ENCODE assay signal across 12 cellular contexts in the genomic region with DNA sequence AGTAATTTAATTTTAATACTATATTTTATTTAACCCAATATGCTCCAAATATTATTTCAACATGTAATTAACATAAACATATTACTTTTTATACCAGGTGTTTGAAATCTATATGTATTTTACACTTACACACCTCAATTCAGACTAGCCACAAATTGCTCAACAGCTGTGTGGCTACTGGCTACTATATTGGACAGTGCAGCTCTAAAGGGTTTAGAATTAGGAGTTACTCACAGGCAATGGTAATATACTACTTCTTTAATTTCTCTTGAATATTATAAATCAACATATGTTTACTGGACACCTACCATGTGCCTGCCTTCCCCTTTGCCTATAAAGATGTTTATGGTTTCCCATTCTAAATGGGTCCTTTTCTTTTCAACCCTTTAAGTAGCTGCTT. TPM values are rescaled to one million over a fixed set of nuclear protein-coding genes. Genes with fewer than 3 reads are reported as not detected.
DNase-seq lines count a peak whose midpoint lies in the region; ATAC-seq and TF ChIP-seq lines count a peak whose summit lies in the region.
"Had no signal": no experiment of that assay in that cellular context is flagged by ENCODE, and none has a peak within 500 bp of the region (broad histone marks: within the 10 kb centered on the region; RNA-seq: fewer than 3 reads in every experiment).

No MANE protein-coding gene starts in this region.

- H3K27ac ChIP-seq in CD4-positive, alpha-beta memory T cell (ENCODE audit: low read depth, low read length): no peak overlapping the region
- H3K27ac ChIP-seq in HEK293 (ENCODE audit: extremely low read depth, low read depth, low read length): no peak overlapping the region
- no peak overlapping the region for H3K27ac ChIP-seq in neuronal stem cell (replicated peaks; ENCODE audit: low read length)
- H3K27ac ChIP-seq: SJSA1 had no signal

- H3K9me3 Mint-ChIP-seq in CD4-positive, alpha-beta memory T cell: no peaks in the 10 kb centered on the region
- peaks cover 6% of the 10 kb centered on the region for H3K9me3 Mint-ChIP-seq in activated naive CD8-positive, alpha-beta T cell treated with anti-CD3 and anti-CD28 coated beads for 36 hours
- no peaks in the 10 kb centered on the region for H3K9me3 Mint-ChIP-seq in naive thymus-derived CD8-positive, alpha-beta T cell

- ATAC-seq in naive thymus-derived CD8-positive, alpha-beta T cell: no peak
- ATAC-seq: esophagus mucosa had no signal

- no peak overlapping the region for H3K18ac ChIP-seq in neuronal stem cell (ENCODE audit: low read length)

- no peak for TF ChIP-seq CTCF in HEK293 (tag by site-specific recombination; IDR thresholded peaks at IDR 0.05)

- DNase-seq in CD4-positive, alpha-beta memory T cell: no peak
- DNase-seq in activated naive CD8-positive, alpha-beta T cell treated with anti-CD3 and anti-CD28 coated beads for 36 hours: no peak
- DNase-seq in naive thymus-derived CD8-positive, alpha-beta T cell: no peak
- no peak for DNase-seq in stimulated activated CD4-positive, alpha-beta T cell treated with anti-CD3 and anti-CD28 coated beads, Interleukin-2, amount 100 ng/mL, for 24 hours
- no peak for DNase-seq in NOMO-1 treated with dmso at 0.1 percent for 144 hours (lab: John Stamatoyannopoulos, UW; ENCODE audit: unreplicated experiment)
- DNase-seq in neuronal stem cell (ENCODE audit: low spot score): no peak
- DNase-seq in NAMALWA (ENCODE audit: low spot score): no peak
- DNase-seq: NCI-H187 treated with DMSO at 0.1 percent for 48 hours; stimulated activated naive CD4-positive, alpha-beta T cell treated with Interleukin-2 at 50 U/mL for 16 hours had no signal

- H3K27me3 Mint-ChIP-seq in CD4-positive, alpha-beta memory T cell: no peaks in the 10 kb centered on the region
- no peaks in the 10 kb centered on the region for H3K27me3 Mint-ChIP-seq in activated naive CD8-positive, alpha-beta T cell treated with anti-CD3 and anti-CD28 coated beads for 36 hours
- no peaks in the 10 kb centered on the region for H3K27me3 Mint-ChIP-seq in naive thymus-derived CD8-positive, alpha-beta T cell

- H3K4me2 ChIP-seq in neuronal stem cell (ENCODE audit: insufficient read depth, low read length, poor library complexity, severe bottlenecking): no peak overlapping the region

- no peaks in the 10 kb centered on the region for H3K27me3 ChIP-seq in CD4-positive, alpha-beta memory T cell (ENCODE audit: insufficient read depth, low read length)
- no peaks in the 10 kb centered on the region for H3K27me3 ChIP-seq in neuronal stem cell (ENCODE audit: control insufficient read depth in 3 of 3, insufficient read depth in 3 of 3, low read depth in 1 of 3, low read length in 3 of 3)
- H3K27me3 ChIP-seq: SJSA1 had no signal

- H3K14ac ChIP-seq in neuronal stem cell (ENCODE audit: low read length): no peak overlapping the region

- H2BK120ac ChIP-seq in neuronal stem cell (ENCODE audit: low read depth, low read length): no peak overlapping the region

- intact Hi-C loops in CD4-positive, alpha-beta memory T cell (cut with micrococcal nuclease): loop anchor here (10.0 kb wide), 2 partner anchors 1245 to 1735 kb away; a partner anchor contains a TSS

- POLR2A ChIA-PET in CD4-positive, alpha-beta memory T cell (lab: Charles Lee; ENCODE audit: partially characterized antibody): interaction anchor here (1.0 to 1.6 kb wide), 2 partner anchors 15 to 17 kb away, joined by 3 to 10 read pairs; a partner anchor contains a TSS
- POLR2A ChIA-PET in HEK293 (lab: Yijun Ruan, JAX): interaction anchor here (0.6 to 5.0 kb wide), 3 partner anchors 15 to 211 kb away, joined by 3 to 55 read pairs (median 4); a partner anchor contains a TSS
- POLR2A ChIA-PET in naive thymus-derived CD8-positive, alpha-beta T cell (lab: Charles Lee): interaction anchor here (0.8 to 1.1 kb wide), 2 partner anchors 15 to 17 kb away, joined by 3 to 7 read pairs; a partner anchor contains a TSS

- peaks cover 12% of the 10 kb centered on the region for H3K36me3 ChIP-seq in CD4-positive, alpha-beta memory T cell (ENCODE audit: insufficient read depth, low read length)
- H3K36me3 ChIP-seq in HEK293 (ENCODE audit: control insufficient read depth in 2 of 2, insufficient read depth in 1 of 2, low read length in 2 of 2) (peaks cover 12 to 52% of the 10 kb centered on the region in 2 experiments; a peak in 2 of 3 replicates), neuronal stem cell (replicated peaks in 1 of 2; ENCODE audit: control insufficient read depth in 2 of 2, insufficient read depth in 2 of 2, low read length in 2 of 2) (peaks cover 6 to 53% of the 10 kb centered on the region in 2 donors)

- H3K4me1 Mint-ChIP-seq in CD4-positive, alpha-beta memory T cell: peaks cover 41 to 70% (median 53%) of the 10 kb centered on the region in 4 donors
- H3K4me1 Mint-ChIP-seq in activated naive CD8-positive, alpha-beta T cell treated with anti-CD3 and anti-CD28 coated beads for 36 hours: peaks cover 48% of the 10 kb centered on the region
- peaks cover 36 to 73% (median 65%) of the 10 kb centered on the region in 4 donors for H3K4me1 Mint-ChIP-seq in naive thymus-derived CD8-positive, alpha-beta T cell

- peak overlapping the region; percentile 47 to 78 (median 66) for H3K4me3 Mint-ChIP-seq in CD4-positive, alpha-beta memory T cell
- H3K4me3 Mint-ChIP-seq in activated naive CD8-positive, alpha-beta T cell treated with anti-CD3 and anti-CD28 coated beads for 36 hours: peak overlapping the region; percentile 45
- H3K4me3 Mint-ChIP-seq in naive thymus-derived CD8-positive, alpha-beta T cell: peak overlapping the region in 9 of 10 donors; percentile 47 to 98 (median 63)

- H3K27ac Mint-ChIP-seq in CD4-positive, alpha-beta memory T cell: peak overlapping the region in 5 of 7 donors; percentile 11 to 82 (median 73)
- peak overlapping the region; percentile 52 for H3K27ac Mint-ChIP-seq in activated naive CD8-positive, alpha-beta T cell treated with anti-CD3 and anti-CD28 coated beads for 36 hours
- H3K27ac Mint-ChIP-seq in naive thymus-derived CD8-positive, alpha-beta T cell: peak overlapping the region in 8 of 10 donors; percentile 6 to 94 (median 71)

- H2BK12ac ChIP-seq in neuronal stem cell (ENCODE audit: low read length): no peak overlapping the region

- CTCF ChIA-PET in CD4-positive, alpha-beta memory T cell (lab: Charles Lee; ENCODE audit: partially characterized antibody): interaction anchor here (0.7 to 2.2 kb wide), 4 partner anchors 8 to 52 kb away, joined by 3 to 8 read pairs (median 5); a partner anchor contains a TSS
- CTCF ChIA-PET in HEK293 (lab: Yijun Ruan, JAX): interaction anchor here (0.6 to 1.5 kb wide), 4 partner anchors 9 to 25 kb away, joined by 3 to 8 read pairs (median 4); a partner anchor contains a TSS

- H3K4ac ChIP-seq in neuronal stem cell (ENCODE audit: low read length): no peak overlapping the region

- no peak overlapping the region for H3K9ac ChIP-seq in neuronal stem cell (ENCODE audit: low read depth, low read length, poor library complexity)

- H2AFZ ChIP-seq in neuronal stem cell (ENCODE audit: low read length): no peak overlapping the region

- H3K4me3 ChIP-seq in CD4-positive, alpha-beta memory T cell (ENCODE audit: low read length in 2 of 2): no peak overlapping the region
- H3K4me3 ChIP-seq in HEK293 (ENCODE audit: low read depth, low read length) (peak overlapping the region; percentile 0; the same call in 1 of the 2 replicates), neuronal stem cell (ENCODE audit: low read length in 2 of 2) (no peak overlapping the region)
- H3K4me3 ChIP-seq: SJSA1 had no signal

- H3K23ac ChIP-seq in neuronal stem cell (ENCODE audit: low read depth, low read length, poor library complexity): no peak overlapping the region

- H3K79me1 ChIP-seq in neuronal stem cell (ENCODE audit: low read depth, low read length): peaks cover 6% of the 10 kb centered on the region

- no peak overlapping the region for H4K91ac ChIP-seq in neuronal stem cell (ENCODE audit: low read depth, low read length, poor library complexity)

- H2AK5ac ChIP-seq in neuronal stem cell (ENCODE audit: low read depth, low read length): no peak overlapping the region

- peaks cover 22 to 44% of the 10 kb centered on the region in 2 donors for H3K36me3 Mint-ChIP-seq in CD4-positive, alpha-beta memory T cell
- peaks cover 38% of the 10 kb centered on the region for H3K36me3 Mint-ChIP-seq in activated naive CD8-positive, alpha-beta T cell treated with anti-CD3 and anti-CD28 coated beads for 36 hours
- peaks cover 0 to 35% (median 13%) of the 10 kb centered on the region in 3 donors for H3K36me3 Mint-ChIP-seq in naive thymus-derived CD8-positive, alpha-beta T cell

- H2BK15ac ChIP-seq in neuronal stem cell (ENCODE audit: low read length): no peak overlapping the region

- H3K9me3 ChIP-seq in CD4-positive, alpha-beta memory T cell (ENCODE audit: control insufficient read depth in 1 of 2, low read length in 2 of 2): no peaks in the 10 kb centered on the region
- no peaks in the 10 kb centered on the region for H3K9me3 ChIP-seq in HEK293 (ENCODE audit: control insufficient read depth, insufficient read depth, low read depth, low read length)
- H3K9me3 ChIP-seq in neuronal stem cell (replicated peaks in 1 of 2; ENCODE audit: control insufficient read depth in 2 of 2, insufficient read depth in 1 of 2, low read depth in 1 of 2, low read length in 2 of 2): no peaks in the 10 kb centered on the region
- H3K9me3 ChIP-seq: SJSA1 had no signal

- H4K8ac ChIP-seq in neuronal stem cell (ENCODE audit: low read depth, low read length): no peak overlapping the region

- H3K4me1 ChIP-seq in CD4-positive, alpha-beta memory T cell (ENCODE audit: insufficient read depth, low read length): peaks cover 56% of the 10 kb centered on the region
- H3K4me1 ChIP-seq in HEK293 (ENCODE audit: control insufficient read depth, insufficient read depth, low read length) (no peaks in the 10 kb centered on the region), neuronal stem cell (ENCODE audit: control insufficient read depth in 2 of 2, insufficient read depth in 1 of 2, low read depth in 1 of 2, low read length in 2 of 2) (peaks cover 2 to 14% of the 10 kb centered on the region in 2 donors)

- no peak overlapping the region for H2BK5ac ChIP-seq in neuronal stem cell (ENCODE audit: low read length)

RNA-seq across cellular contexts. Expression of a gene that starts 2.3 kb away (rescaled TPM):
- 10 to 100 TPM; 17.3 to 18.3 TPM for total RNA-seq in CD4-positive, alpha-beta memory T cell
- 1 to 10 TPM; 5.1 to 6.6 TPM for polyA plus RNA-seq in CD4-positive, alpha-beta memory T cell
- total RNA-seq in activated naive CD8-positive, alpha-beta T cell treated with anti-CD3 and anti-CD28 coated beads for 36 hours: 10 to 100 TPM; 16.8 to 18.2 TPM
- total RNA-seq in naive thymus-derived CD8-positive, alpha-beta T cell: 10 to 100 TPM; 14.6 to 17.4 TPM
- polyA plus RNA-seq in naive thymus-derived CD8-positive, alpha-beta T cell: 1 to 10 TPM; 7.3 to 9.5 (median 7.7) TPM
- polyA plus RNA-seq in neuronal stem cell (2013, experiment 1 of 2): 14.1 TPM
- polyA plus RNA-seq in neuronal stem cell (2013, experiment 2 of 2): 14.4 TPM

RNA-seq across cellular contexts. Expression of a gene that starts 17.4 kb away (rescaled TPM):
- total RNA-seq in CD4-positive, alpha-beta memory T cell: 10 to 100 TPM in 1 of 2 experiments, 1 to 10 TPM in 1; 9.9 to 10.4 TPM
- 1 to 10 TPM; 4.8 to 8.8 TPM for polyA plus RNA-seq in CD4-positive, alpha-beta memory T cell
- total RNA-seq in activated naive CD8-positive, alpha-beta T cell treated with anti-CD3 and anti-CD28 coated beads for 36 hours: 10 to 100 TPM; 51.4 to 52.6 TPM
- 1 to 10 TPM; 7.8 TPM for total RNA-seq in naive thymus-derived CD8-positive, alpha-beta T cell
- polyA plus RNA-seq in naive thymus-derived CD8-positive, alpha-beta T cell: 1 to 10 TPM; 4.3 to 7.1 (median 5.9) TPM
- 46.6 TPM for polyA plus RNA-seq in neuronal stem cell (2013, experiment 1 of 2)
- polyA plus RNA-seq in neuronal stem cell (2013, experiment 2 of 2): 48.0 TPM

Comparison
In these comparisons a context has a peak if more than half of its experiments do, and no peak if none do; other contexts are left out.
1. RNA of a gene that starts 17.4 kb away (total RNA-seq): 51.4 to 52.6 TPM in activated naive CD8-positive, alpha-beta T cell treated with anti-CD3 and anti-CD28 coated beads for 36 hours; 9.9 to 10.4 TPM in CD4-positive, alpha-beta memory T cell and 7.8 TPM in naive thymus-derived CD8-positive, alpha-beta T cell; every median in the first group is over 4 times any median in the second.
2. Peak in every context shown above with its lines, with median percentiles within 50 percentile points of each other: H3K27ac Mint-ChIP-seq and H3K4me3 Mint-ChIP-seq.